In genomic region chr2:132729572-132729971, GRCh38 we compare ENCODE assay signal across 22 cellular contexts. TPM values are rescaled to one million over a fixed set of nuclear protein-coding genes. Genes with fewer than 3 reads are reported as not detected.
A peak's percentile ranks its signal among the peaks of the same experiment; 100 is the strongest.
DNase-seq lines count a peak whose midpoint lies in the region; ATAC-seq and TF ChIP-seq lines count a peak whose summit lies in the region.
"Had no signal": no experiment of that assay in that cellular context is flagged by ENCODE, and none has a peak within 500 bp of the region (broad histone marks: within the 10 kb centered on the region; RNA-seq: fewer than 3 reads in every experiment).

No MANE protein-coding gene starts in this region.

- peak; percentile 7 for DNase-seq in NCI-H1436 (lab: John Stamatoyannopoulos, UW)
- no peak for DNase-seq in NCI-H1436 treated with DMSO at 0.1 percent for 48 hours (lab: John Stamatoyannopoulos, UW)
- peak; percentile 12 for DNase-seq in NCI-H1105 (lab: John Stamatoyannopoulos, UW)
- DNase-seq in NCI-H2227 (lab: John Stamatoyannopoulos, UW; ENCODE audit: unreplicated experiment): peak; percentile 66
- DNase-seq in NCI-H748 treated with DMSO at 0.1 percent for 48 hours (lab: John Stamatoyannopoulos, UW): peak; percentile 3
- DNase-seq in RWPE1 (ENCODE audit: low spot score): no peak
- no peak for DNase-seq in NCI-H1092 treated with DMSO at 0.1 percent for 48 hours (lab: John Stamatoyannopoulos, UW)
- DNase-seq: 8988T; ACHN; AML-193; BE2C; Calu3; CD4-positive, alpha-beta T cell; CD8-positive, alpha-beta memory T cell; DMS53; DND-41; H9 had no signal

- ATAC-seq in esophagus mucosa: no peak
- ATAC-seq: A549, GM23338, HCT116 had no signal

- no peak overlapping the region for H3K27ac ChIP-seq in RWPE1
- H3K27ac ChIP-seq: A549; BLaER1 treated with 17β-estradiol and CSF1 and Interleukin-3, amounts not matched to agents 10 nM and 100 nM had no signal

- POLR2A ChIA-PET in RWPE1 (lab: Yijun Ruan, JAX; ENCODE audit: low non-redundant PET): no interaction called here

- CTCF ChIA-PET in RWPE1 (lab: Yijun Ruan, JAX): no interaction called here

- no peak for TF ChIP-seq CTCF in RWPE1 (conservative IDR thresholded peaks at IDR 0.05; ENCODE audit: low read depth)

RNA-seq across cellular contexts. Expression of gene LYPD1, which starts 59.6 kb away (rescaled TPM):
- total RNA-seq in esophagus mucosa: 1.6 TPM
- total RNA-seq: CD4-positive, alpha-beta T cell; CD8-positive, alpha-beta memory T cell had no signal

Comparison
In these comparisons a context has a peak if more than half of its experiments do, and no peak if none do; other contexts are left out.
1. DNase-seq: peak in NCI-H1436 (single experiment), NCI-H1105 (single experiment), NCI-H2227 (single experiment) and NCI-H748 treated with DMSO at 0.1 percent for 48 hours (single experiment); none in NCI-H1436 treated with DMSO at 0.1 percent for 48 hours (single experiment), RWPE1 (single experiment) and NCI-H1092 treated with DMSO at 0.1 percent for 48 hours (single experiment).